ENCODE assay signal across 13 cellular contexts in genomic region chr3:185149591-185149990, GRCh38. TPM values are rescaled to one million over a fixed set of nuclear protein-coding genes. Genes with fewer than 3 reads are reported as not detected.
"Had no signal": no experiment of that assay in that cellular context is flagged by ENCODE, and none has a peak within 500 bp of the region (broad histone marks: within the 10 kb centered on the region; RNA-seq: fewer than 3 reads in every experiment).

No MANE protein-coding gene starts in this region.

- H3K9me3 ChIP-seq: gastrocnemius medialis, lower lobe of right lung, stomach, tibial nerve had no signal

- H3K4me3 ChIP-seq: gastrocnemius medialis, lower lobe of right lung, skin epidermis, tibial nerve had no signal

- H3K4me1 ChIP-seq: gastrocnemius medialis had no signal

- H3K4me3 Mint-ChIP-seq: activated CD4-positive, alpha-beta memory T cell treated with anti-CD3 and anti-CD28 coated beads, Interleukin-2, amount 10 ng/mL, durations not matched to agents 7 days and 5 days; activated naive CD8-positive, alpha-beta T cell treated with anti-CD3 and anti-CD28 coated beads, Interleukin-2, amount 10 ng/mL, durations not matched to agents 7 days and 5 days; natural killer cell had no signal

- H3K36me3 ChIP-seq: gastrocnemius medialis, lower lobe of right lung, stomach, tibial nerve had no signal

- ATAC-seq: gastrocnemius medialis, lower lobe of right lung, natural killer cell had no signal

- H3K27ac Mint-ChIP-seq: activated CD4-positive, alpha-beta memory T cell treated with anti-CD3 and anti-CD28 coated beads, Interleukin-2, amount 10 ng/mL, durations not matched to agents 7 days and 5 days; activated naive CD8-positive, alpha-beta T cell treated with anti-CD3 and anti-CD28 coated beads, Interleukin-2, amount 10 ng/mL, durations not matched to agents 7 days and 5 days; natural killer cell had no signal

- H3K27me3 ChIP-seq: tibial nerve had no signal

- H3K27ac ChIP-seq: gastrocnemius medialis, lower lobe of right lung, skin epidermis had no signal

- H3K9me3 Mint-ChIP-seq: activated CD4-positive, alpha-beta memory T cell treated with anti-CD3 and anti-CD28 coated beads, Interleukin-2, amount 10 ng/mL, durations not matched to agents 7 days and 5 days; activated naive CD8-positive, alpha-beta T cell treated with anti-CD3 and anti-CD28 coated beads, Interleukin-2, amount 10 ng/mL, durations not matched to agents 7 days and 5 days; natural killer cell had no signal

- DNase-seq: activated CD4-positive, alpha-beta memory T cell treated with anti-CD3 and anti-CD28 coated beads, Interleukin-2, amount 10 ng/mL, durations not matched to agents 7 days and 5 days; activated gamma-delta T cell; activated naive CD8-positive, alpha-beta T cell treated with anti-CD3 and anti-CD28 coated beads, Interleukin-2, amount 10 ng/mL, durations not matched to agents 7 days and 5 days; activated T-cell treated with anti-CD3 and anti-CD28 coated beads, Interleukin-2, amount 50 U/mL, for 48 hours; cortex of kidney; effector memory CD4-positive, alpha-beta T cell; gastrocnemius medialis; lower lobe of right lung; natural killer cell; stomach; T-helper 9 cell had no signal

- H3K36me3 Mint-ChIP-seq: activated naive CD8-positive, alpha-beta T cell treated with anti-CD3 and anti-CD28 coated beads, Interleukin-2, amount 10 ng/mL, durations not matched to agents 7 days and 5 days; natural killer cell had no signal

RNA-seq across cellular contexts. Expression of gene C3orf70, which starts 3.3 kb away (rescaled TPM):
- total RNA-seq: activated naive CD8-positive, alpha-beta T cell treated with anti-CD3 and anti-CD28 coated beads, Interleukin-2, amount 10 ng/mL, durations not matched to agents 7 days and 5 days had no signal
